In genomic region chr1:7109901-7110300, GRCh38 we compare ENCODE assay signal across 17 cellular contexts.
"Had no signal": no experiment of that assay in that cellular context is flagged by ENCODE, and none has a peak within 500 bp of the region (broad histone marks: within the 10 kb centered on the region; RNA-seq: fewer than 3 reads in every experiment).

No MANE protein-coding gene starts in this region.

- DNase-seq: activated CD4-positive, alpha-beta T cell treated with anti-CD3 and anti-CD28 coated beads, Interleukin-2, amount 10 ng/mL, durations not matched to agents 7 days and 5 days; activated CD8-positive, alpha-beta T cell treated with anti-CD3 and anti-CD28 coated beads, Interleukin-2, amount 10 ng/mL, durations not matched to agents 7 days and 5 days; activated naive CD4-positive, alpha-beta T cell treated with anti-CD3 and anti-CD28 coated beads for 36 hours; activated T-cell treated with anti-CD3 and anti-CD28 coated beads, Interleukin-2, amount 50 U/mL, for 24 hours; brain microvascular endothelial cell; kidney; left lung; nephron progenitor cell; occipital lobe; sigmoid colon; stimulated activated naive B cell treated with anti-CD40 and anti-IgM and Interleukin-4, amounts not matched to agents 10 μg/mL and 1 μg/mL and 100 μg/mL, for 72 hours; T1000; upper lobe of left lung had no signal

- ATAC-seq: activated CD4-positive, CD25-positive, alpha-beta regulatory T cell treated with anti-CD3 and anti-CD28 coated beads, Interleukin-2, amount 50 U/mL, for 24 hours; activated CD8-positive, alpha-beta T cell treated with anti-CD3 and anti-CD28 coated beads, Interleukin-2, amount 10 ng/mL, durations not matched to agents 7 days and 5 days; left lung; stimulated activated naive B cell treated with anti-CD40 and anti-IgM and Interleukin-4, amounts not matched to agents 10 μg/mL and 1 μg/mL and 100 μg/mL, for 72 hours had no signal

- H3K36me3 ChIP-seq: brain microvascular endothelial cell, left lung, sigmoid colon, thoracic aorta, upper lobe of left lung had no signal

- FAIRE-seq: kidney had no signal

- H3K27me3 ChIP-seq: brain microvascular endothelial cell, hepatocyte, sigmoid colon, upper lobe of left lung had no signal

- H3K9me3 ChIP-seq: sigmoid colon, thoracic aorta, upper lobe of left lung had no signal

- H3K27ac ChIP-seq: brain microvascular endothelial cell, coronary artery, hepatocyte, left lung, sigmoid colon, thoracic aorta, upper lobe of left lung had no signal

- H3K4me2 ChIP-seq: hepatocyte had no signal

- H2AFZ ChIP-seq: hepatocyte had no signal

- H3K4me1 ChIP-seq: left lung, sigmoid colon, upper lobe of left lung had no signal

- H3K4me3 ChIP-seq: coronary artery, hepatocyte, left lung, sigmoid colon, thoracic aorta, upper lobe of left lung had no signal

- H3K79me2 ChIP-seq: hepatocyte had no signal
